8 cellular contexts compared by ENCODE assay signal in genomic region chr5:7868427-7868772, GRCh38. TPM values are rescaled to one million over a fixed set of nuclear protein-coding genes. Genes with fewer than 3 reads are reported as not detected.
DNase-seq lines count a peak whose midpoint lies in the region; ATAC-seq and TF ChIP-seq lines count a peak whose summit lies in the region.

No MANE protein-coding gene starts in this region.

- H3K36me3 ChIP-seq in BLaER1 (peaks cover 27% of the 10 kb centered on the region), ascending aorta (peaks cover under 1 to 16% of the 10 kb centered on the region in 2 donors), left lung (peaks cover 0 to 16% of the 10 kb centered on the region in 2 donors), tibial nerve (peaks cover 0 to 28% (median 0%) of the 10 kb centered on the region in 3 donors)

- peak overlapping the region; percentile 88 for H3K4me2 ChIP-seq in BLaER1

- ATAC-seq in HG03045 (IDR thresholded peaks at IDR 0.05; ENCODE audit: unreplicated experiment) (peak; percentile 0), left lung (peak; percentile 2), HG03378 (IDR thresholded peaks at IDR 0.05; ENCODE audit: unreplicated experiment) (no peak)

- no peak for TF ChIP-seq CTCF in ascending aorta (IDR thresholded peaks at IDR 0.05)
- TF ChIP-seq CTCF in left lung (IDR thresholded peaks at IDR 0.05) = no peak
- TF ChIP-seq CTCF in tibial nerve (IDR thresholded peaks at IDR 0.05) = no peak

- H3K27ac ChIP-seq in BLaER1 (peak overlapping the region; percentile 90), ascending aorta (peak overlapping the region; percentile 56 to 85), left lung (peak overlapping the region; percentile 87 to 92), tibial nerve (peak overlapping the region; percentile 78 to 90 (median 83))

- TF ChIP-seq POLR2A in tibial nerve (IDR thresholded peaks at IDR 0.05) = no peak

- peak overlapping the region; percentile 92 for H3K4me3 ChIP-seq in BLaER1
- peak overlapping the region; percentile 51 to 95 for H3K4me3 ChIP-seq in ascending aorta
- H3K4me3 ChIP-seq in left lung = peak overlapping the region; percentile 86 to 90
- peak overlapping the region; percentile 77 to 100 (median 94) for H3K4me3 ChIP-seq in tibial nerve

- H3K9me3 ChIP-seq in BLaER1 = no peaks in the 10 kb centered on the region
- no peaks in the 10 kb centered on the region for H3K9me3 ChIP-seq in ascending aorta
- H3K9me3 ChIP-seq in left lung = no peaks in the 10 kb centered on the region
- no peaks in the 10 kb centered on the region for H3K9me3 ChIP-seq in tibial nerve

- H4K20me1 ChIP-seq in BLaER1 = peaks cover 44% of the 10 kb centered on the region

- no peak for TF ChIP-seq EP300 in tibial nerve (IDR thresholded peaks at IDR 0.05)

- intact Hi-C loops in ascending aorta (cut with DNase I) = loop anchor here (5.0 kb wide), 2 partner anchors 106 to 1679 kb away; partner anchors contain the start of gene SEMA5A
- intact Hi-C loops in left lung (cut with DNase I) = no loop called here

- H3K9ac ChIP-seq in BLaER1 = peak overlapping the region; percentile 93

- H3K27me3 ChIP-seq in BLaER1 (no peaks in the 10 kb centered on the region), ascending aorta (no peaks in the 10 kb centered on the region), left lung (no peaks in the 10 kb centered on the region), tibial nerve (no peaks in the 10 kb centered on the region)

- 0 to 1% methylated on average over 8 of the region's 8 CpGs for WGBS in tibial nerve, 2 donors

- DNase-seq in ascending aorta (ENCODE audit: low spot score in 2 of 2) (no peak), left lung (no peak), tibial nerve (ENCODE audit: low spot score in 2 of 2) (no peak), cortex of kidney (lab: John Stamatoyannopoulos, UW) (no peak), activated gamma-delta T cell (lab: John Stamatoyannopoulos, UW) (no peak)

- peaks cover 58% of the 10 kb centered on the region for H3K4me1 ChIP-seq in BLaER1
- H3K4me1 ChIP-seq in ascending aorta = peaks cover 0 to 6% of the 10 kb centered on the region in 2 donors
- H3K4me1 ChIP-seq in left lung = peaks cover 5 to 47% of the 10 kb centered on the region in 2 donors
- H3K4me1 ChIP-seq in tibial nerve = peaks cover 0 to 63% (median 10%) of the 10 kb centered on the region in 4 donors

RNA-seq across cellular contexts. Expression of gene FASTKD3, which starts 0.4 kb away (rescaled TPM):
- not detected for total RNA-seq in ascending aorta
- 1 to 10 TPM; 8.4 to 9.3 TPM for total RNA-seq in left lung
- 10 to 100 TPM in 1 of 4 donors, 1 to 10 TPM in 3; 4.7 to 16.0 (median 8.2) TPM for total RNA-seq in tibial nerve

RNA-seq across cellular contexts. Expression of gene MTRR, which starts 0.5 kb away (rescaled TPM):
- total RNA-seq in ascending aorta = 15.0 TPM
- total RNA-seq in left lung = 10 to 100 TPM; 75.2 to 78.2 TPM
- total RNA-seq in tibial nerve = 10 to 100 TPM; 34.3 to 48.0 (median 41.8) TPM

RNA-seq across cellular contexts. Expression of gene CFAP90, which starts 17.5 kb away (rescaled TPM):
- not detected for total RNA-seq in ascending aorta
- total RNA-seq in left lung = 1 to 10 TPM in 1 of 2 donors, under 1 TPM in 1; 0.82 to 4.6 TPM
- not detected for total RNA-seq in tibial nerve
